In genomic region chr2:2251255-2251654, GRCh38 we compare ENCODE assay signal across 18 cellular contexts.
A peak's percentile ranks its signal among the peaks of the same experiment; 100 is the strongest.
DNase-seq lines count a peak whose midpoint lies in the region; ATAC-seq and TF ChIP-seq lines count a peak whose summit lies in the region.
"Had no signal": no experiment of that assay in that cellular context is flagged by ENCODE, and none has a peak within 500 bp of the region (broad histone marks: within the 10 kb centered on the region; RNA-seq: fewer than 3 reads in every experiment).

No MANE protein-coding gene starts in this region.

- ATAC-seq in heart left ventricle = no peak
- no peak for ATAC-seq in upper lobe of right lung
- no peak for ATAC-seq in GM18498 (IDR thresholded peaks at IDR 0.05; ENCODE audit: unreplicated experiment)
- ATAC-seq: CD8-positive, alpha-beta T cell; HCT116 had no signal

- H4K8ac ChIP-seq in neuronal stem cell (ENCODE audit: low read depth, low read length) = peak overlapping the region; percentile 90

- H3K9me3 ChIP-seq in heart left ventricle = peaks cover 0 to 3% (median 0%) of the 10 kb centered on the region in 12 donors
- H3K9me3 ChIP-seq in neuronal stem cell (replicated peaks in 1 of 2; ENCODE audit: control insufficient read depth in 2 of 2, insufficient read depth in 1 of 2, low read depth in 1 of 2, low read length in 2 of 2) = no peaks in the 10 kb centered on the region
- peaks cover 3% of the 10 kb centered on the region for H3K9me3 ChIP-seq in upper lobe of right lung
- no peaks in the 10 kb centered on the region for H3K9me3 ChIP-seq in suprapubic skin
- H3K9me3 ChIP-seq: Caco-2 had no signal

- H3K4me1 ChIP-seq in heart left ventricle = no peaks in the 10 kb centered on the region
- H3K4me1 ChIP-seq in neuronal stem cell (ENCODE audit: control insufficient read depth in 2 of 2, insufficient read depth in 1 of 2, low read depth in 1 of 2, low read length in 2 of 2) = no peaks in the 10 kb centered on the region
- no peaks in the 10 kb centered on the region for H3K4me1 ChIP-seq in upper lobe of right lung
- no peaks in the 10 kb centered on the region for H3K4me1 ChIP-seq in suprapubic skin
- H3K4me1 ChIP-seq: Caco-2 had no signal

- no peak overlapping the region for H3K4ac ChIP-seq in neuronal stem cell (ENCODE audit: low read length)

- TF ChIP-seq CTCF in heart left ventricle (IDR thresholded peaks at IDR 0.05) (no peak), upper lobe of right lung (IDR thresholded peaks at IDR 0.05) (no peak), suprapubic skin (IDR thresholded peaks at IDR 0.05) (no peak)

- H2BK12ac ChIP-seq in neuronal stem cell (ENCODE audit: low read length) = no peak overlapping the region

- intact Hi-C loops in cardiac septum (cut with DNase I) = no loop called here
- intact Hi-C loops in heart left ventricle (cut with DNase I) = no loop called here
- intact Hi-C loops in upper lobe of right lung (cut with DNase I) = no loop called here

- H2AK5ac ChIP-seq in neuronal stem cell (ENCODE audit: low read depth, low read length) = no peak overlapping the region

- H3K18ac ChIP-seq in neuronal stem cell (ENCODE audit: low read length) = no peak overlapping the region

- H3K23ac ChIP-seq in neuronal stem cell (ENCODE audit: low read depth, low read length, poor library complexity) = no peak overlapping the region

- no peak for TF ChIP-seq EP300 in suprapubic skin (IDR thresholded peaks at IDR 0.05)

- 87 to 90% (median 90%) methylated on average over 9 of the region's 9 CpGs for WGBS in heart left ventricle, 4 donors
- WGBS in neuronal stem cell (ENCODE audit: extremely low coverage in 2 of 2, insufficient read length in 2 of 2, insufficient replicate concordance in 1 of 2), 2 donors = no CpG with 5 or more reads among the region's 9 CpGs
- 91% methylated on average over 9 of the region's 9 CpGs for WGBS in suprapubic skin

- no peaks in the 10 kb centered on the region for H3K36me3 ChIP-seq in heart left ventricle
- no peaks in the 10 kb centered on the region for H3K36me3 ChIP-seq in neuronal stem cell (replicated peaks in 1 of 2; ENCODE audit: control insufficient read depth in 2 of 2, insufficient read depth in 2 of 2, low read length in 2 of 2)
- H3K36me3 ChIP-seq in upper lobe of right lung = no peaks in the 10 kb centered on the region
- no peaks in the 10 kb centered on the region for H3K36me3 ChIP-seq in suprapubic skin
- H3K36me3 ChIP-seq: BLaER1 had no signal

- no peak overlapping the region for H2AFZ ChIP-seq in neuronal stem cell (ENCODE audit: low read length)
- H2AFZ ChIP-seq: GM23248 had no signal

- no peak overlapping the region for H2BK120ac ChIP-seq in neuronal stem cell (ENCODE audit: low read depth, low read length)

- H3K27ac ChIP-seq in heart left ventricle (no peak overlapping the region), neuronal stem cell (replicated peaks; ENCODE audit: low read length) (no peak overlapping the region), upper lobe of right lung (no peak overlapping the region), suprapubic skin (no peak overlapping the region)
- H3K27ac ChIP-seq: 22Rv1, BLaER1, C4-2B, GM23248 had no signal

- no peak overlapping the region for H3K4me2 ChIP-seq in neuronal stem cell (ENCODE audit: insufficient read depth, low read length, poor library complexity, severe bottlenecking)
- H3K4me2 ChIP-seq: BLaER1 had no signal

- H3K14ac ChIP-seq in neuronal stem cell (ENCODE audit: low read length) = no peak overlapping the region

- no peak overlapping the region for H3K9ac ChIP-seq in neuronal stem cell (ENCODE audit: low read depth, low read length, poor library complexity)
- H3K9ac ChIP-seq: BLaER1, GM23248 had no signal

- H2BK15ac ChIP-seq in neuronal stem cell (ENCODE audit: low read length) = no peak overlapping the region

- no peak for TF ChIP-seq POLR2A in heart left ventricle (IDR thresholded peaks at IDR 0.05)
- no peak for TF ChIP-seq POLR2A in suprapubic skin (IDR thresholded peaks at IDR 0.05)

- H3K4me3 ChIP-seq in heart left ventricle (no peak overlapping the region), neuronal stem cell (ENCODE audit: low read length in 2 of 2) (no peak overlapping the region), upper lobe of right lung (no peak overlapping the region), suprapubic skin (no peak overlapping the region)
- H3K4me3 ChIP-seq: BLaER1, GM23248 had no signal

- no peaks in the 10 kb centered on the region for H3K79me1 ChIP-seq in neuronal stem cell (ENCODE audit: low read depth, low read length)

- H4K91ac ChIP-seq in neuronal stem cell (ENCODE audit: low read depth, low read length, poor library complexity) = no peak overlapping the region

- H3K27me3 ChIP-seq in heart left ventricle (no peaks in the 10 kb centered on the region), neuronal stem cell (ENCODE audit: control insufficient read depth in 3 of 3, insufficient read depth in 3 of 3, low read depth in 1 of 3, low read length in 3 of 3) (no peaks in the 10 kb centered on the region), upper lobe of right lung (no peaks in the 10 kb centered on the region), suprapubic skin (no peaks in the 10 kb centered on the region)
- H3K27me3 ChIP-seq: BLaER1 had no signal

- DNase-seq in cardiac septum (ENCODE audit: low spot score) = peak; percentile 38
- no peak for DNase-seq in heart left ventricle
- no peak for DNase-seq in neuronal stem cell (ENCODE audit: low spot score)
- DNase-seq in upper lobe of right lung = peak; percentile 29
- DNase-seq in suprapubic skin (ENCODE audit: low spot score in 2 of 2) = no peak
- DNase-seq: Caco-2; CD4-positive, CD25-positive, alpha-beta regulatory T cell; CD8-positive, alpha-beta T cell; DMS53; DMS79 treated with DMSO at 0.1 percent for 48 hours; GF-D8; GM23248; H9 had no signal

- H2BK5ac ChIP-seq in neuronal stem cell (ENCODE audit: low read length) = no peak overlapping the region

Comparison
In these comparisons a context has a peak if more than half of its experiments do, and no peak if none do; other contexts are left out.
1. DNase-seq: peak in cardiac septum (single experiment) and upper lobe of right lung (single experiment); none in heart left ventricle (0 of 5), neuronal stem cell (single experiment) and suprapubic skin (0 of 2).